Comparison of ENCODE assay signal across 7 cellular contexts in the genomic region with DNA sequence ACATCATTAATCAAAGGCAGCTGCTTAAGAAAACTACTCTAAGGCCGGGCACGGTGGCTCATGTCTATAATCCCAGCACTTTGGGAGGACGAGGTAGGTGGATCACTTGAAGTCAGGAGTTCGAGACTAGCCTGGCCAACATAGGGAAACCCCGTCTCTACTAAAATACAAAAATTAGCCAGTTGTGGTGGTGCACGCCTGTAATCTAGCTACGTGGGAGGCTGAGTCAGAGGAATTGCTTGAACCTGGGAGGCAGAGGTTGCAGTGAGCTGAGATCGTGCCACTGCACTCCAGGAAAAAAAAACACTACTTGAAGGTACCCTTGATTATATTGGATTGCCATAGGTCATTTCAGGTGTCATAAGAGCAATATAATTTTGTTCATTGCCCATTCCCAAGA. TPM values are rescaled to one million over a fixed set of nuclear protein-coding genes. Genes with fewer than 3 reads are reported as not detected.
DNase-seq lines count a peak whose midpoint lies in the region; ATAC-seq lines count a peak whose summit lies in the region.
"Not testable (repeated sequence)": the region's sequence is repeated elsewhere in the genome, so short reads cannot be mapped to it uniquely, and the experiment has no call there.

No MANE protein-coding gene starts in this region.

- peaks cover 58 to 87% (median 75%) of the 10 kb centered on the region in 4 donors for H3K4me1 Mint-ChIP-seq in CD4-positive, alpha-beta memory T cell
- H3K4me1 Mint-ChIP-seq in T-cell, result peaks cover 73 to 86% (median 85%) of the 10 kb centered on the region in 3 donors
- H3K4me1 Mint-ChIP-seq in activated T-helper 17 cell treated with anti-CD3 and anti-CD28 coated beads, Interleukin-2, amount 50 U/mL, for 72 hours, result peaks cover 33% of the 10 kb centered on the region
- H3K4me1 Mint-ChIP-seq in activated naive CD8-positive, alpha-beta T cell treated with anti-CD3 and anti-CD28 coated beads, Interleukin-2, amount 50 U/mL, for 24 hours, result peaks cover 84% of the 10 kb centered on the region
- H3K4me1 Mint-ChIP-seq in naive thymus-derived CD8-positive, alpha-beta T cell, result peaks cover 30 to 88% (median 74%) of the 10 kb centered on the region in 4 donors
- peaks cover 64% of the 10 kb centered on the region for H3K4me1 Mint-ChIP-seq in stimulated activated effector memory CD8-positive, alpha-beta T cell treated with anti-CD3 and anti-CD28 coated beads, Interleukin-12 subunit alpha, Interleukin-12 subunit beta, amount 100 ng/mL, for 72 hours

- peaks cover 85% of the 10 kb centered on the region for H3K4me1 ChIP-seq in CD4-positive, alpha-beta memory T cell (ENCODE audit: insufficient read depth, low read length)

- CTCF ChIA-PET in CD4-positive, alpha-beta memory T cell (lab: Charles Lee; ENCODE audit: partially characterized antibody), result interaction anchor here (0.8 to 2.0 kb wide), 6 partner anchors 10 to 48 kb away, joined by 3 to 7 read pairs (median 4); no protein-coding TSS in a partner anchor
- CTCF ChIA-PET in T-cell (lab: Charles Lee), result interaction anchor here (0.6 to 1.6 kb wide), 8 partner anchors 12 to 1954 kb away, joined by 3 to 8 read pairs (median 4); a partner anchor contains a TSS

- peak overlapping the region in 5 of 8 donors; percentile 27 to 61 (median 35) for H3K4me3 Mint-ChIP-seq in CD4-positive, alpha-beta memory T cell
- H3K4me3 Mint-ChIP-seq in T-cell, result peak overlapping the region in 1 of 3 donors; percentile 21
- peak overlapping the region; percentile 28 for H3K4me3 Mint-ChIP-seq in activated T-helper 17 cell treated with anti-CD3 and anti-CD28 coated beads, Interleukin-2, amount 50 U/mL, for 72 hours
- H3K4me3 Mint-ChIP-seq in activated naive CD8-positive, alpha-beta T cell treated with anti-CD3 and anti-CD28 coated beads, Interleukin-2, amount 50 U/mL, for 24 hours, result not testable (repeated sequence)
- peak overlapping the region in 7 of 10 donors; percentile 2 to 65 (median 21) for H3K4me3 Mint-ChIP-seq in naive thymus-derived CD8-positive, alpha-beta T cell
- H3K4me3 Mint-ChIP-seq in stimulated activated effector memory CD8-positive, alpha-beta T cell treated with anti-CD3 and anti-CD28 coated beads, Interleukin-12 subunit alpha, Interleukin-12 subunit beta, amount 100 ng/mL, for 72 hours, result peak overlapping the region; percentile 1

- ATAC-seq in T-cell (replicated peaks in 1 of 4); activated naive CD8-positive, alpha-beta T cell treated with anti-CD3 and anti-CD28 coated beads, Interleukin-2, amount 50 U/mL, for 24 hours; naive thymus-derived CD8-positive, alpha-beta T cell; stimulated activated effector memory CD8-positive, alpha-beta T cell treated with anti-CD3 and anti-CD28 coated beads, Interleukin-12 subunit alpha, Interleukin-12 subunit beta, amount 100 ng/mL, for 72 hours: not testable (repeated sequence)
- ATAC-seq in activated T-helper 17 cell treated with anti-CD3 and anti-CD28 coated beads, Interleukin-2, amount 50 U/mL, for 72 hours (replicated peaks), result peak; percentile 54
- ATAC-seq in left colon, result peak; percentile 30

- intact Hi-C loops in CD4-positive, alpha-beta memory T cell (cut with micrococcal nuclease); left colon (cut with DNase I, micrococcal nuclease): not testable (repeated sequence)

- H3K36me3 Mint-ChIP-seq in CD4-positive, alpha-beta memory T cell, result peaks cover 4 to 23% of the 10 kb centered on the region in 2 donors
- peaks cover 17% of the 10 kb centered on the region for H3K36me3 Mint-ChIP-seq in T-cell
- H3K36me3 Mint-ChIP-seq in activated T-helper 17 cell treated with anti-CD3 and anti-CD28 coated beads, Interleukin-2, amount 50 U/mL, for 72 hours (ENCODE audit: low read depth), result peaks cover 82% of the 10 kb centered on the region
- peaks cover 31% of the 10 kb centered on the region for H3K36me3 Mint-ChIP-seq in activated naive CD8-positive, alpha-beta T cell treated with anti-CD3 and anti-CD28 coated beads, Interleukin-2, amount 50 U/mL, for 24 hours (ENCODE audit: low read depth)
- not testable (repeated sequence) for H3K36me3 Mint-ChIP-seq in naive thymus-derived CD8-positive, alpha-beta T cell
- peaks cover 83% of the 10 kb centered on the region for H3K36me3 Mint-ChIP-seq in stimulated activated effector memory CD8-positive, alpha-beta T cell treated with anti-CD3 and anti-CD28 coated beads, Interleukin-12 subunit alpha, Interleukin-12 subunit beta, amount 100 ng/mL, for 72 hours

- not testable (repeated sequence) for H3K9me3 ChIP-seq in CD4-positive, alpha-beta memory T cell (ENCODE audit: control insufficient read depth in 1 of 2, low read length in 2 of 2)

- H3K36me3 ChIP-seq in CD4-positive, alpha-beta memory T cell (ENCODE audit: insufficient read depth, low read length), result not testable (repeated sequence)

- not testable (repeated sequence) for H3K4me3 ChIP-seq in CD4-positive, alpha-beta memory T cell (ENCODE audit: low read length in 2 of 2)

- peak overlapping the region in 5 of 7 donors; percentile 22 to 83 (median 42) for H3K27ac Mint-ChIP-seq in CD4-positive, alpha-beta memory T cell
- peak overlapping the region; percentile 19 to 43 for H3K27ac Mint-ChIP-seq in T-cell
- peak overlapping the region; percentile 42 for H3K27ac Mint-ChIP-seq in activated T-helper 17 cell treated with anti-CD3 and anti-CD28 coated beads, Interleukin-2, amount 50 U/mL, for 72 hours
- H3K27ac Mint-ChIP-seq in activated naive CD8-positive, alpha-beta T cell treated with anti-CD3 and anti-CD28 coated beads, Interleukin-2, amount 50 U/mL, for 24 hours, result peak overlapping the region; percentile 14
- H3K27ac Mint-ChIP-seq in naive thymus-derived CD8-positive, alpha-beta T cell, result peak overlapping the region in 8 of 10 donors; percentile 2 to 88 (median 59)
- H3K27ac Mint-ChIP-seq in stimulated activated effector memory CD8-positive, alpha-beta T cell treated with anti-CD3 and anti-CD28 coated beads, Interleukin-12 subunit alpha, Interleukin-12 subunit beta, amount 100 ng/mL, for 72 hours, result peak overlapping the region; percentile 56

- POLR2A ChIA-PET in CD4-positive, alpha-beta memory T cell (lab: Charles Lee; ENCODE audit: partially characterized antibody), result interaction anchor here (1.0 to 5.6 kb wide), 5 partner anchors 10 to 45 kb away, joined by 3 to 102 read pairs (median 3); a partner anchor contains a TSS
- POLR2A ChIA-PET in T-cell (lab: Charles Lee), result interaction anchor here (0.5 to 3.4 kb wide), 6 partner anchors 10 to 795 kb away, joined by 3 to 21 read pairs (median 5); a partner anchor contains a TSS
- POLR2A ChIA-PET in naive thymus-derived CD8-positive, alpha-beta T cell (lab: Charles Lee), result interaction anchor here (0.7 to 1.8 kb wide), 3 partner anchors 10 to 46 kb away, joined by 3 to 4 read pairs (median 4); no protein-coding TSS in a partner anchor

- H3K27me3 ChIP-seq in CD4-positive, alpha-beta memory T cell (ENCODE audit: insufficient read depth, low read length), result not testable (repeated sequence)

- not testable (repeated sequence) for H3K27me3 Mint-ChIP-seq in CD4-positive, alpha-beta memory T cell; T-cell; activated T-helper 17 cell treated with anti-CD3 and anti-CD28 coated beads, Interleukin-2, amount 50 U/mL, for 72 hours; activated naive CD8-positive, alpha-beta T cell treated with anti-CD3 and anti-CD28 coated beads, Interleukin-2, amount 50 U/mL, for 24 hours; naive thymus-derived CD8-positive, alpha-beta T cell

- H3K9me3 Mint-ChIP-seq in CD4-positive, alpha-beta memory T cell; T-cell; activated T-helper 17 cell treated with anti-CD3 and anti-CD28 coated beads, Interleukin-2, amount 50 U/mL, for 72 hours; activated naive CD8-positive, alpha-beta T cell treated with anti-CD3 and anti-CD28 coated beads, Interleukin-2, amount 50 U/mL, for 24 hours; naive thymus-derived CD8-positive, alpha-beta T cell; stimulated activated effector memory CD8-positive, alpha-beta T cell treated with anti-CD3 and anti-CD28 coated beads, Interleukin-12 subunit alpha, Interleukin-12 subunit beta, amount 100 ng/mL, for 72 hours: not testable (repeated sequence)

- not testable (repeated sequence) for H3K27ac ChIP-seq in CD4-positive, alpha-beta memory T cell (ENCODE audit: low read depth, low read length)

- DNase-seq in CD4-positive, alpha-beta memory T cell; T-cell; activated naive CD8-positive, alpha-beta T cell treated with anti-CD3 and anti-CD28 coated beads, Interleukin-2, amount 50 U/mL, for 24 hours; left colon; naive thymus-derived CD8-positive, alpha-beta T cell; stimulated activated effector memory CD8-positive, alpha-beta T cell treated with anti-CD3 and anti-CD28 coated beads, Interleukin-12 subunit alpha, Interleukin-12 subunit beta, amount 100 ng/mL, for 72 hours (ENCODE audit: low spot score in 2 of 2): not testable (repeated sequence)

RNA-seq across cellular contexts. Expression of a gene that starts 14.9 kb away (rescaled TPM):
- 100 to 1,000 TPM; 213 to 224 TPM for total RNA-seq in CD4-positive, alpha-beta memory T cell
- polyA plus RNA-seq in CD4-positive, alpha-beta memory T cell, result 100 to 1,000 TPM; 109 to 244 TPM
- total RNA-seq in T-cell (100 to 1,000 TPM; 164 to 260 (median 169) TPM), left colon (100 to 1,000 TPM; 119 TPM)
- total RNA-seq in activated T-helper 17 cell treated with anti-CD3 and anti-CD28 coated beads, Interleukin-2, amount 50 U/mL, for 72 hours, result 100 to 1,000 TPM in 1 of 2 donors, 10 to 100 TPM in 1; 85.2 to 181 TPM
- total RNA-seq in naive thymus-derived CD8-positive, alpha-beta T cell, result 100 to 1,000 TPM; 186 to 188 TPM
- polyA plus RNA-seq in naive thymus-derived CD8-positive, alpha-beta T cell, result 100 to 1,000 TPM; 119 to 193 (median 140) TPM
